In the genomic region with DNA sequence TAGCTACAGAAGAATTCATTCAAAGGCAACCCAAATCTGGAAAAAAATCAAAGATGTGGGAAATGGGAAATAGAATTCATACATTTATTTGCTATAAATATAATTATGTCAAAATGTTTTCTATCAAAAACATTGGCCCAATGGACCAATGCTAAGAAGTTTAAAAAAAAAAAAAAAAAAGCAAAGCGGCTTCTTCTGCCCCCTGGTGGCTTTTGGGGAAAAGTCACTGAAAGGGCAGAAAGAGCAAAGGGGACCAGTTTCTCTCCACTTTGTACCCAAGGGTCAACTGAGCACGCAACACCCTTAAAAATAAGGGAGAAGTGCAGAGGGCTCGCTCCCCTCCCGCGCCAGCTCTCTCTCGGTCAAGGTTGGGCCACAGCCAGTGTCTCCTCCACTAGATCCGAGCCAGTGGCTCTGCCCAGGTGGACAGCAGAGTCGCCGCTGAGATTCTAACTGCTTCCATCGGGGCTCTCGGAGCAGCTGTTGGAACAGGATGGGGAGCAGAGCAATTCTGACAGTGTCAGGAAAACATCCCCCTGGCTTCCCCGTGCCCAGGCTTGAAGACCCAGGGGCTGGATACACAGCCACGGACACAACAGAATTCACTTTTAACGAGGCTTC, we compare ENCODE assay signal across 8 cellular contexts.
DNase-seq lines count a peak whose midpoint lies in the region; ATAC-seq, FAIRE-seq and TF ChIP-seq lines count a peak whose summit lies in the region.

No MANE protein-coding gene starts in this region.

- TF ChIP-seq POLR2A in GM12891 (IDR thresholded peaks at IDR 0.05; ENCODE audit: low read depth, low read length) (no peak), gastroesophageal sphincter (IDR thresholded peaks at IDR 0.05) (no peak), gastrocnemius medialis (IDR thresholded peaks at IDR 0.05) (no peak)

- H3K27me3 ChIP-seq in RWPE2 (ENCODE audit: insufficient read depth, poor library complexity, severe bottlenecking) = no peaks in the 10 kb centered on the region
- H3K27me3 ChIP-seq in gastroesophageal sphincter = no peaks in the 10 kb centered on the region
- no peaks in the 10 kb centered on the region for H3K27me3 ChIP-seq in gastrocnemius medialis

- in situ Hi-C loops in gastrocnemius medialis (cut with MboI; ENCODE audit: low sequenced_read_pairs in 4 of 4) = loop anchor here (5.0 to 25.0 kb wide), 3 partner anchors 790 to 797 kb away; no protein-coding TSS in a partner anchor

- no peak overlapping the region for H3K4me3 ChIP-seq in RWPE2 (ENCODE audit: severe bottlenecking)
- H3K4me3 ChIP-seq in gastroesophageal sphincter = no peak overlapping the region
- H3K4me3 ChIP-seq in gastrocnemius medialis = no peak overlapping the region

- DNase-seq in AG20443 (ENCODE audit: low spot score) (peak; percentile 62), GM12891 (ENCODE audit: insufficient read length, low spot score) (peak; percentile 28), RWPE2 (ENCODE audit: low spot score) (no peak), gastrocnemius medialis (no peak), cerebellar nuclear complex (lab: John Stamatoyannopoulos, UW) (no peak), NCI-H2107 (lab: John Stamatoyannopoulos, UW) (no peak)

- peak; percentile 84 for TF ChIP-seq CTCF in RWPE2 (IDR thresholded peaks at IDR 0.05; ENCODE audit: poor library complexity, severe bottlenecking)
- TF ChIP-seq CTCF in gastroesophageal sphincter (IDR thresholded peaks at IDR 0.05) = peak in 3 of 4 experiments; percentile 28 to 72 (median 46)
- TF ChIP-seq CTCF in gastrocnemius medialis (IDR thresholded peaks at IDR 0.05 in 4 of 5, conservative IDR thresholded peaks at IDR 0.05 in 1 of 5) = peak in 4 of 5 experiments; percentile 22 to 68 (median 38)

- H3K36me3 ChIP-seq in RWPE2 (ENCODE audit: low read depth) (no peaks in the 10 kb centered on the region), gastroesophageal sphincter (no peaks in the 10 kb centered on the region), gastrocnemius medialis (no peaks in the 10 kb centered on the region)

- no peak for TF ChIP-seq EP300 in gastroesophageal sphincter (IDR thresholded peaks at IDR 0.05)

- no peaks in the 10 kb centered on the region for H3K4me1 ChIP-seq in RWPE2 (ENCODE audit: insufficient read depth, poor library complexity, severe bottlenecking)
- no peaks in the 10 kb centered on the region for H3K4me1 ChIP-seq in gastroesophageal sphincter
- H3K4me1 ChIP-seq in gastrocnemius medialis = no peaks in the 10 kb centered on the region

- no peak for FAIRE-seq in GM12891 (lab: Jason Lieb, UNC)

- ATAC-seq in RWPE2 (ENCODE audit: low read depth) (no peak), gastroesophageal sphincter (no peak), gastrocnemius medialis (no peak), GM19452 (IDR thresholded peaks at IDR 0.05; ENCODE audit: unreplicated experiment) (no peak)

- H3K27ac ChIP-seq in RWPE2 (ENCODE audit: poor library complexity, severe bottlenecking) (no peak overlapping the region), gastroesophageal sphincter (no peak overlapping the region), gastrocnemius medialis (no peak overlapping the region)

- H3K9me3 ChIP-seq in RWPE2 (ENCODE audit: severe bottlenecking) (no peaks in the 10 kb centered on the region), gastroesophageal sphincter (no peaks in the 10 kb centered on the region), gastrocnemius medialis (no peaks in the 10 kb centered on the region)

- intact Hi-C loops in gastrocnemius medialis (cut with DNase I; ENCODE audit: low total_unique reads) = loop anchor here (2.0 kb wide), 1 partner anchor 792 kb away; no protein-coding TSS in a partner anchor

- 32% methylated on average over 6 of the region's 14 CpGs; no CpG with 5 or more reads in 1 of the 2 donors for WGBS in gastroesophageal sphincter (ENCODE audit: low coverage in 1 of 2), 2 donors

TF ChIP-seq in GM12891, 5 proteins besides CTCF, POLR2A, EP300 and RAD21:
- TF ChIP-seq POU2F2 (IDR thresholded peaks at IDR 0.05; ENCODE audit: low read depth, low read length) (no peak), POLR2AphosphoS5 (IDR thresholded peaks at IDR 0.05; ENCODE audit: low read depth, low read length) (no peak), TAF1 (IDR thresholded peaks at IDR 0.05; ENCODE audit: low read depth, low read length) (no peak), PAX5 (IDR thresholded peaks at IDR 0.05; ENCODE audit: insufficient read depth, low read length, severe bottlenecking) (no peak), SPI1 (IDR thresholded peaks at IDR 0.05; ENCODE audit: low read depth, low read length) (no peak)

Comparison
In these comparisons a context has a peak if more than half of its experiments do, and no peak if none do; other contexts are left out.
1. DNase-seq: peak in AG20443 (single experiment) and GM12891 (single experiment); none in RWPE2 (single experiment), gastrocnemius medialis (0 of 2), cerebellar nuclear complex (0 of 2) and NCI-H2107 (single experiment).
2. Peak in every context shown above with its lines, with median percentiles within 50 percentile points of each other: CTCF ChIP-seq.